Comparison of ENCODE assay signal across 30 cellular contexts in genomic region chr2:180146541-180146940, GRCh38.
"Had no signal": no experiment of that assay in that cellular context is flagged by ENCODE, and none has a peak within 500 bp of the region (broad histone marks: within the 10 kb centered on the region; RNA-seq: fewer than 3 reads in every experiment).

No MANE protein-coding gene starts in this region.

- ATAC-seq: activated CD4-positive, CD25-positive, alpha-beta regulatory T cell treated with anti-CD3 and anti-CD28 coated beads, Interleukin-2, amount 50 U/mL, for 24 hours; foreskin keratinocyte; heart right ventricle; mucosa of descending colon; natural killer cell treated with Interleukin-12 subunit alpha and Interleukin-12 subunit beta and Interleukin-15 and Interleukin-18, amount 100 ng/mL, for 72 hours had no signal

- H3K9me3 ChIP-seq: esophagus muscularis mucosa, heart right ventricle, left ventricle myocardium inferior, mucosa of descending colon, neutrophil, ovary, prostate gland, sigmoid colon, suprapubic skin, tibial artery had no signal

- H3K4me3 ChIP-seq: esophagus muscularis mucosa, heart right ventricle, left ventricle myocardium inferior, lung, mucosa of descending colon, ovary, prostate gland, sigmoid colon, suprapubic skin, tibial artery had no signal

- H3K27ac Mint-ChIP-seq: activated naive CD8-positive, alpha-beta T cell; dendritic cell treated with granulocyte-macrophage colony-stimulating factor and Interleukin-4, amounts not matched to agents 40 ng/mL and 50 ng/mL, for 4 days; natural killer cell treated with Interleukin-12 subunit alpha and Interleukin-12 subunit beta and Interleukin-15 and Interleukin-18, amount 100 ng/mL, for 72 hours had no signal

- H3K9me3 Mint-ChIP-seq: central memory CD8-positive, alpha-beta T cell; dendritic cell treated with granulocyte-macrophage colony-stimulating factor and Interleukin-4, amounts not matched to agents 40 ng/mL and 50 ng/mL, for 4 days; natural killer cell treated with Interleukin-12 subunit alpha and Interleukin-12 subunit beta and Interleukin-15 and Interleukin-18, amount 100 ng/mL, for 72 hours had no signal

- H3K27ac ChIP-seq: esophagus muscularis mucosa, foreskin keratinocyte, heart right ventricle, left ventricle myocardium inferior, neutrophil, ovary, prostate gland, sigmoid colon, suprapubic skin, tibial artery, VCaP had no signal

- H3K27me3 Mint-ChIP-seq: dendritic cell treated with granulocyte-macrophage colony-stimulating factor and Interleukin-4, amounts not matched to agents 40 ng/mL and 50 ng/mL, for 4 days; natural killer cell treated with Interleukin-12 subunit alpha and Interleukin-12 subunit beta and Interleukin-15 and Interleukin-18, amount 100 ng/mL, for 72 hours had no signal

- H3K4me1 Mint-ChIP-seq: central memory CD8-positive, alpha-beta T cell had no signal

- DNase-seq: activated CD4-positive, alpha-beta T cell treated with anti-CD3 and anti-CD28 coated beads for 48 hours; activated CD4-positive, alpha-beta T cell treated with anti-CD3 and anti-CD28 coated beads, Interleukin-2, amount 50 U/mL, for 48 hours; activated CD8-positive, alpha-beta memory T cell treated with anti-CD3 and anti-CD28 coated beads for 24 hours; activated effector memory CD4-positive, alpha-beta T cell treated with Interleukin-2 at 50 U/mL for 16 hours; activated naive CD4-positive, alpha-beta T cell treated with Interleukin-2 at 50 U/mL for 16 hours; anterior cingulate cortex; effector CD4-positive, alpha-beta T cell; foreskin keratinocyte; heart right ventricle; left ventricle myocardium inferior; mesendoderm; mucosa of descending colon; ovary; sigmoid colon; small intestine; stimulated activated CD4-positive, alpha-beta T cell treated with anti-CD3 and anti-CD28 coated beads, Interleukin-1b, Interleukin-23, amount 100 ng/mL, for 48 hours; stimulated activated naive CD4-positive, alpha-beta T cell; T-helper 9 cell; tibial artery had no signal

- H3K4me1 ChIP-seq: esophagus muscularis mucosa, foreskin keratinocyte, heart right ventricle, left ventricle myocardium inferior, prostate gland, sigmoid colon, suprapubic skin, tibial artery had no signal

- H3K4me3 Mint-ChIP-seq: activated naive CD8-positive, alpha-beta T cell; central memory CD8-positive, alpha-beta T cell; dendritic cell treated with granulocyte-macrophage colony-stimulating factor and Interleukin-4, amounts not matched to agents 40 ng/mL and 50 ng/mL, for 4 days; natural killer cell treated with Interleukin-12 subunit alpha and Interleukin-12 subunit beta and Interleukin-15 and Interleukin-18, amount 100 ng/mL, for 72 hours had no signal

- H3K36me3 ChIP-seq: esophagus muscularis mucosa, heart right ventricle, left ventricle myocardium inferior, neutrophil, ovary, prostate gland, sigmoid colon, suprapubic skin, tibial artery had no signal

- H3K36me3 Mint-ChIP-seq: activated naive CD8-positive, alpha-beta T cell; natural killer cell treated with Interleukin-12 subunit alpha and Interleukin-12 subunit beta and Interleukin-15 and Interleukin-18, amount 100 ng/mL, for 72 hours had no signal

- H3K27me3 ChIP-seq: esophagus muscularis mucosa, foreskin keratinocyte, heart right ventricle, neutrophil, ovary, sigmoid colon, suprapubic skin, tibial artery had no signal
